ENCODE assay signal across 24 cellular contexts in the genomic region with DNA sequence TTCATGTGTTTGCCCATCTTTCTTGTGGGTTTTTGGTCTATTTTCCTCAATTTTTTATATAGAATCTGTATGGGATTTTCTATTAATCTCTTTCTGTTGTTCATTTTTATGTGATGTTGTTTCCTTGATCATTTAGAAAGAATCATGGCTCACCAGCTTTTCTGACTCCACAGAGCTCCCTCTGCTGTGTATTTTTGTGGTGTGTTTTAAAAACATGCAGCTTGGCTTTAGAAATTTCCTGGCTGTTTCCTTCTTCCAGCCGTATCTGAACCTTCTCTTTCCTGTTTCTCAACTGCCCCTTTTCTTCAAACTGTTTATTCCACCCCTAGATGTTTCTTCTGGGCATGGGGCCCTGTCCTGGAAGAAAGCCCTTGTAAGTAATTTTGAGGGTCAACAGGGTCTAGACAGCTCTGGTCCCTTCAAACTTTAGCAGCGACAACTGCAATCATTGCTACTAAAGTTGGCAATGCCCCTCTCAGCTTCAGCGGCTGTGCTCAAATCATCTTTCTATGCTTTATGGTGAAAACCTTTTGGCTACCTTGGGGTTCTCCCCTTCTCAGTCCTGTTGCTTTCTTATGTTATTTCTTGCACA. TPM values are rescaled to one million over a fixed set of nuclear protein-coding genes. Genes with fewer than 3 reads are reported as not detected.
A peak's percentile ranks its signal among the peaks of the same experiment; 100 is the strongest.
DNase-seq lines count a peak whose midpoint lies in the region; ATAC-seq and TF ChIP-seq lines count a peak whose summit lies in the region.
"Had no signal": no experiment of that assay in that cellular context is flagged by ENCODE, and none has a peak within 500 bp of the region (broad histone marks: within the 10 kb centered on the region; RNA-seq: fewer than 3 reads in every experiment).

No MANE protein-coding gene starts in this region.

- H2AFZ ChIP-seq in smooth muscle cell (ENCODE audit: low read depth): no peak overlapping the region

- DNase-seq in LNCaP clone FGC (ENCODE audit: low read depth) (no peak), brain microvascular endothelial cell (no peak), foreskin keratinocyte (no peak), smooth muscle cell (lab: John Stamatoyannopoulos, UW; ENCODE audit: unreplicated experiment) (no peak), mesenteric fat pad (ENCODE audit: low spot score) (no peak), T-helper 1 cell (no peak), DMS153 (lab: John Stamatoyannopoulos, UW) (no peak)
- DNase-seq: activated CD8-positive, alpha-beta T cell treated with anti-CD3 and anti-CD28 coated beads for 36 hours; activated naive CD4-positive, alpha-beta T cell; amygdala; cerebellar nuclear complex; effector memory CD8-positive, alpha-beta T cell; hippocampal formation; mammary epithelial cell; naive thymus-derived CD4-positive, alpha-beta T cell; NCI-H1417; NCI-H510A treated with DMSO at 0.1 percent for 48 hours; stimulated activated CD4-positive, alpha-beta T cell treated with anti-CD3 and anti-CD28 coated beads, Interleukin-2, amount 100 ng/mL, for 48 hours; stimulated activated naive CD4-positive, alpha-beta T cell treated with Interleukin-2 at 50 U/mL for 16 hours had no signal

- TF ChIP-seq CTCF in LNCaP clone FGC (IDR thresholded peaks at IDR 0.05; ENCODE audit: control insufficient read depth, extremely low read depth, insufficient read depth) (peak; percentile 38), brain microvascular endothelial cell (IDR thresholded peaks at IDR 0.05; ENCODE audit: low read depth, low read length, missing control alignments) (peak; percentile 32), foreskin keratinocyte (conservative IDR thresholded peaks at IDR 0.05) (peak; percentile 6), smooth muscle cell (IDR thresholded peaks at IDR 0.05; ENCODE audit: borderline replicate concordance, insufficient read depth, poor library complexity, severe bottlenecking) (peak; percentile 3)

- H3K9me3 ChIP-seq in smooth muscle cell (replicated peaks; ENCODE audit: low read depth): no peaks in the 10 kb centered on the region
- H3K9me3 ChIP-seq: prostate gland had no signal

- no peak overlapping the region for H3K4me2 ChIP-seq in smooth muscle cell

- H4K20me1 ChIP-seq in smooth muscle cell (ENCODE audit: low read depth): no peaks in the 10 kb centered on the region

- H3F3A ChIP-seq in smooth muscle cell (ENCODE audit: low read depth): no peaks in the 10 kb centered on the region

- H3K36me3 ChIP-seq in brain microvascular endothelial cell (replicated peaks) (no peaks in the 10 kb centered on the region), smooth muscle cell (ENCODE audit: low read depth) (no peaks in the 10 kb centered on the region)
- H3K36me3 ChIP-seq: prostate gland had no signal

- in situ Hi-C loops in brain microvascular endothelial cell (cut with HindIII; ENCODE audit: low pct_ligation_motif_present, low sequenced_read_pairs): loop anchor here (25.0 kb wide), 1 partner anchor 731 kb away; no protein-coding TSS in a partner anchor

- WGBS in smooth muscle cell (ENCODE audit: low lambda C conversion rate): 78% methylated on average over 3 of the region's 3 CpGs

- no peaks in the 10 kb centered on the region for H3K79me2 ChIP-seq in smooth muscle cell (ENCODE audit: low read depth)

- H3K4me3 ChIP-seq in LNCaP clone FGC (ENCODE audit: low read depth, low read length) (no peak overlapping the region), brain microvascular endothelial cell (ENCODE audit: low read depth, low read length) (no peak overlapping the region), smooth muscle cell (no peak overlapping the region)
- H3K4me3 ChIP-seq: prostate gland, skin epidermis had no signal

- H3K27me3 ChIP-seq in brain microvascular endothelial cell (replicated peaks) (no peaks in the 10 kb centered on the region), foreskin keratinocyte (no peaks in the 10 kb centered on the region), smooth muscle cell (ENCODE audit: low read depth) (no peaks in the 10 kb centered on the region)

- H3K4me1 ChIP-seq in foreskin keratinocyte (no peaks in the 10 kb centered on the region), smooth muscle cell (ENCODE audit: low read depth) (peaks cover under 1% of the 10 kb centered on the region)
- H3K4me1 ChIP-seq: prostate gland had no signal

- ATAC-seq in foreskin keratinocyte (no peak), GM18519 (IDR thresholded peaks at IDR 0.05; ENCODE audit: low FRiP score, unreplicated experiment) (no peak)
- ATAC-seq: activated CD4-positive, CD25-positive, alpha-beta regulatory T cell treated with anti-CD3 and anti-CD28 coated beads, Interleukin-2, amount 50 U/mL, for 24 hours; activated CD8-positive, alpha-beta T cell treated with anti-CD3 and anti-CD28 coated beads for 36 hours; effector memory CD8-positive, alpha-beta T cell; naive thymus-derived CD4-positive, alpha-beta T cell had no signal

- H3K9ac ChIP-seq in smooth muscle cell (ENCODE audit: low read depth): no peak overlapping the region

- H3K27ac ChIP-seq in brain microvascular endothelial cell: no peak overlapping the region
- H3K27ac ChIP-seq in foreskin keratinocyte: no peak overlapping the region
- H3K27ac ChIP-seq in smooth muscle cell (ENCODE audit: low read depth): no peak overlapping the region
- H3K27ac ChIP-seq: prostate gland, RWPE1, skin epidermis had no signal

RNA-seq across cellular contexts. Expression of a gene that starts 17.6 kb away (rescaled TPM):
- 94.8 and 102 TPM in 2 replicates for total RNA-seq in foreskin keratinocyte
- polyA plus RNA-seq in foreskin keratinocyte: 74.3 and 91.3 TPM in 2 replicates
- 159 and 194 TPM in 2 replicates for total RNA-seq in smooth muscle cell
- polyA plus RNA-seq in smooth muscle cell: 130 and 132 TPM in 2 replicates
- total RNA-seq in mesenteric fat pad: 53.7 TPM
